20 cellular contexts compared by ENCODE assay signal in the genomic region with DNA sequence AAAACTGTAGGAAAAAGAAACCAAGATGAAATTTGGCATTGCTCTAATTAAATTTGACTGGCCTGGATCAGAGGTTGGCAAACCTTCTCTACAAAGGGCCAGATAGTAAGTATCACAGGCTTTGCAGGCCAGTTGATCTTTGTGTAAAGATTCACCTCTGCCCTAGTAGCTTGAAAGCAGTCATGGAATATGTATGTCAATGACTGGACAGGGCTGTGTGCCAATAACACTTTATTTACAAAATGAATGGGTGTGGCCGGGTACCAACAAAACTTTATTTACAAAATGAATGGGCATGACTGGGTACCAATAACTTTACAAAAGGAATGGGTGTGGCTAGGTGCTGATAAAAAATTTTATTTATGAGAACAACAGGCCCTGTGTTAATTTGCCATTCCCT. TPM values are rescaled to one million over a fixed set of nuclear protein-coding genes. Genes with fewer than 3 reads are reported as not detected.
A peak's percentile ranks its signal among the peaks of the same experiment; 100 is the strongest.
DNase-seq lines count a peak whose midpoint lies in the region; TF ChIP-seq lines count a peak whose summit lies in the region.
"Had no signal": no experiment of that assay in that cellular context is flagged by ENCODE, and none has a peak within 500 bp of the region (broad histone marks: within the 10 kb centered on the region; RNA-seq: fewer than 3 reads in every experiment).

No MANE protein-coding gene starts in this region.

- H3K4me3 Mint-ChIP-seq in activated T-cell treated with anti-CD3 and anti-CD28 coated beads, Interleukin-2, amount 50 U/mL, for 24 hours = no peak overlapping the region
- H3K4me3 Mint-ChIP-seq: activated CD4-positive, alpha-beta T cell treated with anti-CD3 and anti-CD28 coated beads, Interleukin-2, amount 10 ng/mL, durations not matched to agents 7 days and 5 days; stimulated activated memory B cell treated with anti-CD40 and anti-IgM and Interleukin-4, amounts not matched to agents 10 μg/mL and 1 μg/mL and 100 μg/mL, for 72 hours had no signal

- H3K27ac Mint-ChIP-seq in activated T-cell treated with anti-CD3 and anti-CD28 coated beads, Interleukin-2, amount 50 U/mL, for 24 hours = no peak overlapping the region
- H3K27ac Mint-ChIP-seq: activated CD4-positive, alpha-beta T cell treated with anti-CD3 and anti-CD28 coated beads, Interleukin-2, amount 10 ng/mL, durations not matched to agents 7 days and 5 days; stimulated activated memory B cell treated with anti-CD40 and anti-IgM and Interleukin-4, amounts not matched to agents 10 μg/mL and 1 μg/mL and 100 μg/mL, for 72 hours had no signal

- no peaks in the 10 kb centered on the region for H3K9me3 ChIP-seq in suprapubic skin
- H3K9me3 ChIP-seq: HAP-1, left lung, Peyer's patch, tibial artery had no signal

- 100% methylated on average over 1 of the region's 1 CpG for WGBS in suprapubic skin

- H3K4me1 ChIP-seq in ACC112 (ENCODE audit: control insufficient read depth, insufficient read depth, low read length, unreplicated experiment) = peaks cover 25% of the 10 kb centered on the region
- no peaks in the 10 kb centered on the region for H3K4me1 ChIP-seq in suprapubic skin
- H3K4me1 ChIP-seq: HAP-1, left lung, Peyer's patch, tibial artery had no signal

- peak overlapping the region; percentile 77 for H3K27ac ChIP-seq in ACC112 (ENCODE audit: low read depth, low read length)
- no peak overlapping the region for H3K27ac ChIP-seq in suprapubic skin
- H3K27ac ChIP-seq: KMS-11, left lung, Peyer's patch, tibial artery had no signal

- no peaks in the 10 kb centered on the region for H3K27me3 Mint-ChIP-seq in activated T-cell treated with anti-CD3 and anti-CD28 coated beads, Interleukin-2, amount 50 U/mL, for 24 hours
- H3K27me3 Mint-ChIP-seq: activated CD4-positive, alpha-beta T cell treated with anti-CD3 and anti-CD28 coated beads, Interleukin-2, amount 10 ng/mL, durations not matched to agents 7 days and 5 days; stimulated activated memory B cell treated with anti-CD40 and anti-IgM and Interleukin-4, amounts not matched to agents 10 μg/mL and 1 μg/mL and 100 μg/mL, for 72 hours had no signal

- DNase-seq in LoVo (ENCODE audit: low spot score) (peak; percentile 43), amniotic epithelial cell (ENCODE audit: low read depth) (peak; percentile 37), foreskin fibroblast (peak; percentile 68 to 82), Ammon's horn (ENCODE audit: low spot score) (no peak), suprapubic skin (ENCODE audit: low spot score in 2 of 2) (no peak)
- no peak for DNase-seq in activated T-cell treated with anti-CD3 and anti-CD28 coated beads, Interleukin-2, amount 50 U/mL, for 24 hours
- no peak for DNase-seq in effector CD8-positive, alpha-beta T cell (lab: John Stamatoyannopoulos, UW)
- DNase-seq: activated CD4-positive, alpha-beta T cell treated with anti-CD3 and anti-CD28 coated beads, Interleukin-2, amount 10 ng/mL, durations not matched to agents 7 days and 5 days; activated CD8-positive, alpha-beta memory T cell treated with anti-CD3 and anti-CD28 coated beads, Interleukin-2, amount 50 U/mL, for 48 hours; DND-41; left lung; NCI-H2171; NCI-H774; Peyer's patch; tibial artery had no signal

- no peaks in the 10 kb centered on the region for H3K9me3 Mint-ChIP-seq in activated T-cell treated with anti-CD3 and anti-CD28 coated beads, Interleukin-2, amount 50 U/mL, for 24 hours
- H3K9me3 Mint-ChIP-seq: activated CD4-positive, alpha-beta T cell treated with anti-CD3 and anti-CD28 coated beads, Interleukin-2, amount 10 ng/mL, durations not matched to agents 7 days and 5 days; stimulated activated memory B cell treated with anti-CD40 and anti-IgM and Interleukin-4, amounts not matched to agents 10 μg/mL and 1 μg/mL and 100 μg/mL, for 72 hours had no signal

- no peaks in the 10 kb centered on the region for H3K27me3 ChIP-seq in ACC112 (ENCODE audit: insufficient read depth, low read length)
- H3K27me3 ChIP-seq in suprapubic skin = no peaks in the 10 kb centered on the region
- H3K27me3 ChIP-seq: left lung, Peyer's patch, tibial artery had no signal

- no peak overlapping the region for H2AFZ ChIP-seq in ACC112 (ENCODE audit: low read length, unreplicated experiment)

- peaks cover 97% of the 10 kb centered on the region for H3K36me3 Mint-ChIP-seq in activated T-cell treated with anti-CD3 and anti-CD28 coated beads, Interleukin-2, amount 50 U/mL, for 24 hours (ENCODE audit: low read depth)

- H3K36me3 ChIP-seq in ACC112 (ENCODE audit: insufficient read depth, low read length) = peaks cover 5% of the 10 kb centered on the region; the same call in 1 of the 2 replicates
- H3K36me3 ChIP-seq in suprapubic skin = peaks cover 98% of the 10 kb centered on the region

- TF ChIP-seq CTCF in foreskin fibroblast (IDR thresholded peaks at IDR 0.05; ENCODE audit: low read depth, low read length) (no peak), suprapubic skin (IDR thresholded peaks at IDR 0.05) (no peak)

- no peak for TF ChIP-seq POLR2A in suprapubic skin (IDR thresholded peaks at IDR 0.05)

- H3K4me1 Mint-ChIP-seq in activated T-cell treated with anti-CD3 and anti-CD28 coated beads, Interleukin-2, amount 50 U/mL, for 24 hours (ENCODE audit: low read depth) = no peaks in the 10 kb centered on the region
- H3K4me1 Mint-ChIP-seq: activated CD4-positive, alpha-beta T cell treated with anti-CD3 and anti-CD28 coated beads, Interleukin-2, amount 10 ng/mL, durations not matched to agents 7 days and 5 days had no signal

- H3K4me3 ChIP-seq in ACC112 (ENCODE audit: low read depth, low read length) (no peak overlapping the region), foreskin fibroblast (ENCODE audit: low read depth in 1 of 2, low read length in 2 of 2) (no peak overlapping the region), suprapubic skin (no peak overlapping the region)
- H3K4me3 ChIP-seq: HAP-1, left lung, Peyer's patch, tibial artery had no signal

- no peaks in the 10 kb centered on the region for H3K79me2 ChIP-seq in ACC112 (ENCODE audit: control insufficient read depth, insufficient read depth, low read length, unreplicated experiment)

- TF ChIP-seq EP300 in suprapubic skin (IDR thresholded peaks at IDR 0.05) = no peak

RNA-seq across cellular contexts. Expression of a gene that starts 20.0 kb away (rescaled TPM):
- 100 to 1,000 TPM in 1 of 4 donors, 10 to 100 TPM in 3; 32.1 to 122 (median 39.4) TPM for total RNA-seq in suprapubic skin

RNA-seq across cellular contexts. Expression of a gene that starts 39.6 kb away (rescaled TPM):
- 1 to 10 TPM in 2 of 4 donors, under 1 TPM in 2; 0.57 to 3.9 (median 1.2) TPM for total RNA-seq in suprapubic skin
- total RNA-seq: renal cortical epithelial cell had no signal

Comparison
In these comparisons a context has a peak if more than half of its experiments do, and no peak if none do; other contexts are left out.
1. DNase-seq: peak in LoVo (single experiment), amniotic epithelial cell (single experiment) and foreskin fibroblast (2 of 2); none in activated T-cell treated with anti-CD3 and anti-CD28 coated beads, Interleukin-2, amount 50 U/mL, for 24 hours (single experiment), Ammon's horn (single experiment), effector CD8-positive, alpha-beta T cell (single experiment) and suprapubic skin (0 of 2).